ENCODE assay signal across 23 cellular contexts in the genomic region with DNA sequence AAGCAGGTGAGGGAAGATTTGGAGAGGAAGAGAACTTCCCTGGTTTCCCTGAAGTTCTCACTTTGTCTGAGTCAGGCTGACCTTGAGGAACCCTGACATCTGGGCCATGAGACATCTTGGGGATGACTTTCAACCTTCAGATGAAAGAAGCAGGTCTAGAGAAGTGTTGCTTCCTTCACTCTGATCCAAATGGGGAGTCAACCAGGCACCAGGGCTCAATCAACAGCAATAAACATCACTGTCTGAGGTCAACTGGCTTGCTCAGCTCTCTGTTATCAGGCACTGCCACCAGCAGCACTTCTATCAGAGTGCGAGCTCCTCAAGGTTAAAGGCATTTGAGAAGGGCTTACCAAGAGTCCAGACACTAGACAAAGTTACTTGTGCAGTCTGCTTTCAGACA. TPM values are rescaled to one million over a fixed set of nuclear protein-coding genes. Genes with fewer than 3 reads are reported as not detected.
DNase-seq lines count a peak whose midpoint lies in the region; ATAC-seq, FAIRE-seq and TF ChIP-seq lines count a peak whose summit lies in the region.
"Had no signal": no experiment of that assay in that cellular context is flagged by ENCODE, and none has a peak within 500 bp of the region (broad histone marks: within the 10 kb centered on the region; RNA-seq: fewer than 3 reads in every experiment).

No MANE protein-coding gene starts in this region.

- CTCF ChIA-PET in K562 (lab: Yijun Ruan, JAX; ENCODE audit: low intra/inter-chr PET ratio) = no interaction called here

- H2AFZ ChIP-seq in H9 (ENCODE audit: low read length) (no peak overlapping the region), K562 (ENCODE audit: low read depth, low read length) (no peak overlapping the region), hepatocyte (no peak overlapping the region), trophoblast cell (ENCODE audit: insufficient read depth, low read length, poor library complexity) (no peak overlapping the region)

- H3K36me3 ChIP-seq in K562 (ENCODE audit: control insufficient read depth, insufficient read depth, low read length) = peaks cover 17% of the 10 kb centered on the region; the same call in 2 of the 3 replicates
- H3K36me3 ChIP-seq in hepatocyte (replicated peaks; ENCODE audit: insufficient read depth, low read depth) = no peaks in the 10 kb centered on the region
- H3K36me3 ChIP-seq in trophoblast cell (ENCODE audit: control insufficient read depth in 1 of 2, insufficient read depth in 2 of 2, low read length in 2 of 2) = peaks cover 6 to 15% of the 10 kb centered on the region in 2 experiments
- H3K36me3 ChIP-seq: SJCRH30 had no signal

- DNase-seq in H9 (no peak), OCI-M2 (lab: John Stamatoyannopoulos, UW; ENCODE audit: unreplicated experiment) (peak; percentile 60), K562 (ENCODE audit: extremely low read depth in 1 of 4, low spot score in 3 of 4) (peak; percentile 43 to 87 (median 60)), hepatocyte (ENCODE audit: low spot score) (no peak), trophoblast cell (no peak), NCI-H1436 treated with DMSO at 0.1 percent for 48 hours (lab: John Stamatoyannopoulos, UW) (no peak), germinal center (ENCODE audit: low spot score) (no peak)
- DNase-seq in activated CD8-positive, alpha-beta memory T cell treated with anti-CD3 and anti-CD28 coated beads, Interleukin-2, amount 50 U/mL, for 48 hours = no peak
- DNase-seq: C1 segment of cervical spinal cord, HCEC 1CT, KBM-7, NCI-H187, NCI-H226, NCI-H524, NCI-H82, PC-3, RPMI8226, SJCRH30 had no signal

- TF ChIP-seq EP300 in K562 (IDR thresholded peaks at IDR 0.05; ENCODE audit: low read length) = peak; percentile 58; the same call in 1 of the 2 replicates

- H2AK5ac ChIP-seq in H9 (ENCODE audit: insufficient read length, low read length) (no peak overlapping the region), trophoblast cell (ENCODE audit: low read length) (no peak overlapping the region)

- H3K4me3 Mint-ChIP-seq in H9 = no peak overlapping the region

- no peak overlapping the region for H2BK120ac ChIP-seq in H9 (ENCODE audit: low read depth, low read length, poor library complexity, severe bottlenecking)
- no peak overlapping the region for H2BK120ac ChIP-seq in trophoblast cell (ENCODE audit: insufficient read depth, low read length, poor library complexity)

- no peak for TF ChIP-seq CTCF in H9 (conservative IDR thresholded peaks at IDR 0.05)
- no peak for TF ChIP-seq CTCF in K562 (IDR thresholded peaks at IDR 0.05 in 2 of 3, conservative IDR thresholded peaks at IDR 0.05 in 1 of 3; ENCODE audit: insufficient read depth in 2 of 3, low read depth in 1 of 3, low read length in 3 of 3)
- no peak for TF ChIP-seq CTCF in hepatocyte (IDR thresholded peaks at IDR 0.05; ENCODE audit: poor library complexity)

- H3K4me1 ChIP-seq in H9 (ENCODE audit: insufficient read depth, low read length) = peaks cover 12% of the 10 kb centered on the region; the same call in 1 of the 2 replicates
- peaks cover 15 to 17% of the 10 kb centered on the region in 2 experiments; a peak in 4 of 5 replicates for H3K4me1 ChIP-seq in K562 (replicated peaks in 1 of 2; ENCODE audit: control insufficient read depth in 2 of 2, insufficient read depth in 2 of 2, low read length in 2 of 2)
- peaks cover 4% of the 10 kb centered on the region for H3K4me1 ChIP-seq in hepatocyte (ENCODE audit: insufficient read depth)
- no peaks in the 10 kb centered on the region for H3K4me1 ChIP-seq in trophoblast cell (ENCODE audit: control insufficient read depth in 1 of 2, insufficient read depth in 2 of 2, low read length in 2 of 2)
- H3K4me1 ChIP-seq: SJCRH30 had no signal

- H3K9ac ChIP-seq in H9 (ENCODE audit: extremely low read depth, insufficient read length, low read length) (no peak overlapping the region), K562 (ENCODE audit: insufficient read depth in 1 of 2, low read depth in 2 of 2, low read length in 2 of 2) (no peak overlapping the region), trophoblast cell (ENCODE audit: low read length) (no peak overlapping the region)

- H3K9me3 ChIP-seq in H9 (ENCODE audit: control insufficient read depth, low read depth, low read length) (no peaks in the 10 kb centered on the region), K562 (replicated peaks; ENCODE audit: control insufficient read depth, insufficient read depth, low read depth, low read length) (peaks cover 5% of the 10 kb centered on the region), hepatocyte (ENCODE audit: low read depth) (no peaks in the 10 kb centered on the region), trophoblast cell (ENCODE audit: insufficient read depth, low read depth, low read length) (no peaks in the 10 kb centered on the region)
- H3K9me3 ChIP-seq: SJCRH30 had no signal

- H3K27me3 ChIP-seq in H9 (ENCODE audit: insufficient read depth, low read length) = no peaks in the 10 kb centered on the region
- H3K27me3 ChIP-seq in K562 (ENCODE audit: control insufficient read depth in 2 of 2, insufficient read depth in 2 of 2, low read length in 2 of 2) = no peaks in the 10 kb centered on the region
- H3K27me3 ChIP-seq in hepatocyte = no peaks in the 10 kb centered on the region
- H3K27me3 ChIP-seq in trophoblast cell (ENCODE audit: insufficient read depth, low read length) = no peaks in the 10 kb centered on the region
- H3K27me3 ChIP-seq: SJCRH30 had no signal

- no peaks in the 10 kb centered on the region for H3K9me3 Mint-ChIP-seq in H9

- H3K79me1 ChIP-seq in H9 (ENCODE audit: insufficient read depth, low read depth, low read length, poor library complexity, severe bottlenecking) (no peaks in the 10 kb centered on the region), trophoblast cell (ENCODE audit: low read length) (no peaks in the 10 kb centered on the region)

- H3K79me2 ChIP-seq in H9 (ENCODE audit: insufficient read depth, low read length) = no peaks in the 10 kb centered on the region
- H3K79me2 ChIP-seq in K562 (ENCODE audit: control insufficient read depth, insufficient read depth, low read length) = peaks cover 3% of the 10 kb centered on the region; the same call in 1 of the 3 replicates
- H3K79me2 ChIP-seq in hepatocyte = peaks cover 26% of the 10 kb centered on the region
- H3K79me2 ChIP-seq in trophoblast cell (ENCODE audit: control insufficient read depth, insufficient read depth, low read length, poor library complexity) = no peaks in the 10 kb centered on the region

- peak; percentile 94 for ATAC-seq in K562
- ATAC-seq: PC-3 had no signal

- BruUV-seq in K562 (replicated peaks; lab: Mats Ljungman, UMichigan) = no TSS peak

- no peak overlapping the region for H4K8ac ChIP-seq in H9 (replicated peaks; ENCODE audit: insufficient read length, low read depth, low read length)
- H4K8ac ChIP-seq in trophoblast cell (ENCODE audit: low read depth, low read length) = no peak overlapping the region

- no peak overlapping the region for H3K4me2 ChIP-seq in H9 (ENCODE audit: insufficient read depth, insufficient read length, low read length)
- H3K4me2 ChIP-seq in K562 (ENCODE audit: insufficient read depth, low read length) = peak overlapping the region; percentile 33
- no peak overlapping the region for H3K4me2 ChIP-seq in hepatocyte
- H3K4me2 ChIP-seq in trophoblast cell (ENCODE audit: low read length) = no peak overlapping the region

- H2BK5ac ChIP-seq in H9 (ENCODE audit: insufficient read length, low read length) = no peak overlapping the region
- no peak overlapping the region for H2BK5ac ChIP-seq in trophoblast cell (ENCODE audit: low read depth, low read length, poor library complexity)

- H2BK15ac ChIP-seq in H9 (ENCODE audit: low read depth, low read length) = no peak overlapping the region

- no peak overlapping the region for H2BK12ac ChIP-seq in H9 (ENCODE audit: insufficient read length, low read depth, low read length)
- no peak overlapping the region for H2BK12ac ChIP-seq in trophoblast cell (ENCODE audit: low read length)

- H4K20me1 ChIP-seq in H9 (ENCODE audit: control insufficient read depth, insufficient read depth, insufficient read length) (no peaks in the 10 kb centered on the region), K562 (replicated peaks; ENCODE audit: control insufficient read depth, insufficient read depth, low read length) (no peaks in the 10 kb centered on the region), hepatocyte (ENCODE audit: insufficient read depth, poor library complexity, severe bottlenecking) (no peaks in the 10 kb centered on the region)

- H3K4me1 Mint-ChIP-seq in H9 = peaks cover 36 to 38% of the 10 kb centered on the region in 2 experiments

- no peaks in the 10 kb centered on the region for H3K9me1 ChIP-seq in K562 (ENCODE audit: control insufficient read depth, insufficient read depth, low read length)

- H3K4ac ChIP-seq in H9 (ENCODE audit: low read depth, low read length) (no peak overlapping the region), trophoblast cell (ENCODE audit: low read depth, low read length) (no peak overlapping the region)

- peaks cover 8 to 43% (median 29%) of the 10 kb centered on the region in 3 experiments; a peak in 6 of 7 replicates for H3K36me3 Mint-ChIP-seq in H9 (ENCODE audit: insufficient read depth in 1 of 3, low read depth in 3 of 3)

- no peak overlapping the region for H2BK20ac ChIP-seq in H9 (ENCODE audit: low read depth, low read length, poor library complexity, severe bottlenecking)

- TF ChIP-seq POLR2A in K562 (conservative IDR thresholded peaks at IDR 0.05) = no peak

- H4K91ac ChIP-seq in H9 (ENCODE audit: insufficient read length, low read depth, low read length) (no peak overlapping the region), trophoblast cell (ENCODE audit: low read depth, low read length) (no peak overlapping the region)

- peak; percentile 99 for FAIRE-seq in K562 (lab: Jason Lieb, UNC)
- FAIRE-seq: D721Med, GM12891, GM19239, HTR-8/SVneo had no signal

- H3K14ac ChIP-seq in H9 (ENCODE audit: insufficient read depth, low read length) = no peak overlapping the region
- H3K14ac ChIP-seq in trophoblast cell (ENCODE audit: low read length) = no peak overlapping the region

- no peaks in the 10 kb centered on the region for H3K9me2 ChIP-seq in hepatocyte (replicated peaks; ENCODE audit: insufficient read depth)

- WGBS in H9 (ENCODE audit: extremely low coverage, insufficient read length, low lambda C conversion rate) = no CpG with 5 or more reads among the region's 1 CpG
- WGBS in K562 (ENCODE audit: insufficient coverage, low coverage, missing lambda C conversion rate) = 0% methylated on average over 1 of the region's 1 CpG
- 46% methylated on average over 1 of the region's 1 CpG for WGBS in hepatocyte (ENCODE audit: low lambda C conversion rate, missing lambda C conversion rate)
- no CpG with 5 or more reads among the region's 1 CpG for WGBS in trophoblast cell (ENCODE audit: extremely low coverage, insufficient coverage, insufficient read length)

- H3K18ac ChIP-seq in H9 (ENCODE audit: insufficient read length, low read depth, low read length) = no peak overlapping the region
- no peak overlapping the region for H3K18ac ChIP-seq in trophoblast cell (ENCODE audit: low read length)

- no peak overlapping the region for H3T11ph ChIP-seq in H9 (ENCODE audit: low read length)

- H3K23ac ChIP-seq in H9 (ENCODE audit: insufficient read length, low read depth, low read length) = no peak overlapping the region
- H3K23ac ChIP-seq in trophoblast cell (ENCODE audit: low read length) = no peak overlapping the region

- H3K23me2 ChIP-seq in H9 (ENCODE audit: insufficient read length, low read depth, low read length, poor library complexity, severe bottlenecking) = no peaks in the 10 kb centered on the region

- in situ Hi-C loops in K562 (cut with MboI) = no loop called here

- H3K27me3 Mint-ChIP-seq in H9 (ENCODE audit: low read depth) = no peaks in the 10 kb centered on the region

- H3K27ac ChIP-seq in H9 (ENCODE audit: insufficient read length, low read depth, low read length) (no peak overlapping the region), K562 (ENCODE audit: extremely low read depth, low read depth, low read length) (peak overlapping the region; percentile 63), hepatocyte (peak overlapping the region; percentile 20), trophoblast cell (ENCODE audit: low read depth, low read length) (no peak overlapping the region)
- H3K27ac ChIP-seq: SJCRH30 had no signal

- H3K27ac Mint-ChIP-seq in H9 = peak overlapping the region in 2 of 3 experiments; percentile 62 to 83; a peak in 3 of 7 replicates

- H4K5ac ChIP-seq in H9 (ENCODE audit: insufficient read length, low read depth, low read length) = no peak overlapping the region

- POLR2A ChIA-PET in K562 (lab: Yijun Ruan, JAX) = interaction anchor here (0.7 to 2.3 kb wide), 2 partner anchors 9 to 44 kb away, joined by 3 to 19 read pairs; no protein-coding TSS in a partner anchor

- TF ChIP-seq RAD21 in K562 (CRISPR knock-in tag; conservative IDR thresholded peaks at IDR 0.05 in 1 of 2, IDR thresholded peaks at IDR 0.05 in 1 of 2) = peak in 1 of 2 experiments; percentile 17; a peak in 1 of 4 replicates

- no peak overlapping the region for H3K4me3 ChIP-seq in K562
- no peak overlapping the region for H3K4me3 ChIP-seq in hepatocyte
- no peak overlapping the region for H3K4me3 ChIP-seq in trophoblast cell (ENCODE audit: low read depth, low read length)
- H3K4me3 ChIP-seq: SJCRH30 had no signal

- no peak overlapping the region for H3K56ac ChIP-seq in H9 (ENCODE audit: insufficient read length, low read depth, low read length)

- intact Hi-C loops in K562 (cut with micrococcal nuclease) = no loop called here

- no peak overlapping the region for H4K12ac ChIP-seq in trophoblast cell (ENCODE audit: low read depth, low read length)

RNA-seq across cellular contexts. Expression of a gene that starts 6.3 kb away (rescaled TPM):
- total RNA-seq in H9 (2021) (26.7 and 30.3 TPM in 2 replicates), K562 (2014; rRNA removed) (36.7 and 49.8 TPM in 2 replicates), K562 (2014; rRNA removed; fragmentation: Illumina TruSeq; extraction: Trizol) (11.9 and 13.0 TPM in 2 replicates), K562 (2015; rRNA removed; fragmentation: Illumina TruSeq; extraction: Trizol) (18.3 and 20.3 TPM in 2 replicates), K562 (2021) (24.5 and 28.5 TPM in 2 replicates), hepatocyte (26.3 and 40.6 TPM in 2 replicates)
- 26.4 and 48.0 TPM in 2 replicates for total RNA-seq in K562 (2011; cell fraction: chromatin; rRNA removed; ENCODE audit: low replicate concordance)
- total RNA-seq in K562 (2011; cell fraction: nucleolus; rRNA removed) = 49.1 and 51.5 TPM in 2 replicates
- total RNA-seq in K562 (2011; cell fraction: nucleoplasm; rRNA removed) = 48.7 and 49.7 TPM in 2 replicates
- polyA plus RNA-seq in K562 (2011; rRNA removed) (34.9 and 48.0 TPM in 2 replicates), K562 (2014; fragmentation: Illumina TruSeq; extraction: Trizol) (20.7 and 25.8 TPM in 2 replicates), K562 (2014; fragmentation: Nextera tagmentation; extraction: Ambion mirVana) (10 to 100 TPM in 1 of 2 experiments, 1 to 10 TPM in 1; 8.2 to 14.9 TPM), K562 (2014; rRNA removed) (46.7 and 49.5 TPM in 2 replicates), hepatocyte (36.5 and 44.0 TPM in 2 replicates)
- 75.9 and 83.3 TPM in 2 replicates for polyA plus RNA-seq in K562 (2011; cell fraction: cytosol; rRNA removed)
- polyA plus RNA-seq in K562 (2011; cell fraction: nucleus; rRNA removed) = 61.2 and 65.3 TPM in 2 replicates
- 25.1 and 57.1 TPM in 2 replicates for polyA plus RNA-seq in K562 (2012)
- polyA minus RNA-seq in K562 (2011; rRNA and poly(A)+ RNA removed) = 16.0 and 16.3 TPM in 2 replicates
- polyA minus RNA-seq in K562 (2011; cell fraction: cytosol; rRNA and poly(A)+ RNA removed) = 17.0 and 19.4 TPM in 2 replicates
- 22.6 and 28.4 TPM in 2 replicates for polyA minus RNA-seq in K562 (2011; cell fraction: nucleus; rRNA and poly(A)+ RNA removed)
- polyA plus RNA-seq in trophoblast cell (2013) = 14.3 and 15.0 TPM in 2 replicates

RNA-seq across cellular contexts. Expression of a gene that starts 6.5 kb away (rescaled TPM):
- total RNA-seq in H9 (2021) = 8.0 and 8.2 TPM in 2 replicates
- total RNA-seq in K562 (2011; cell fraction: chromatin; rRNA removed; ENCODE audit: low replicate concordance) = 3.7 and 6.4 TPM in 2 replicates
- total RNA-seq in K562 (2011; cell fraction: nucleolus; rRNA removed) = 4.2 and 5.5 TPM in 2 replicates
- total RNA-seq in K562 (2011; cell fraction: nucleoplasm; rRNA removed) = 3.1 and 3.6 TPM in 2 replicates
- total RNA-seq in K562 (2014; rRNA removed) = 2.4 and 2.7 TPM in 2 replicates
- total RNA-seq in K562 (2014; rRNA removed; fragmentation: Illumina TruSeq; extraction: Trizol) = 2.6 and 2.8 TPM in 2 replicates
- 3.6 and 4.0 TPM in 2 replicates for total RNA-seq in K562 (2015; rRNA removed; fragmentation: Illumina TruSeq; extraction: Trizol)
- 2.5 and 2.9 TPM in 2 replicates for total RNA-seq in K562 (2021)
- 4.3 and 5.4 TPM in 2 replicates for polyA plus RNA-seq in K562 (2011; rRNA removed)
- polyA plus RNA-seq in K562 (2011; cell fraction: cytosol; rRNA removed) = 4.5 and 4.6 TPM in 2 replicates
- polyA plus RNA-seq in K562 (2011; cell fraction: nucleus; rRNA removed) = 3.4 and 3.6 TPM in 2 replicates
- polyA plus RNA-seq in K562 (2012) = 2.2 and 3.5 TPM in 2 replicates
- polyA plus RNA-seq in K562 (2014; fragmentation: Illumina TruSeq; extraction: Trizol) = 2.6 and 3.0 TPM in 2 replicates
- 1 to 10 TPM; 1.7 to 1.8 TPM for polyA plus RNA-seq in K562 (2014; fragmentation: Nextera tagmentation; extraction: Ambion mirVana)
- polyA plus RNA-seq in K562 (2014; rRNA removed) = 1.8 and 3.7 TPM in 2 replicates
- 7.4 and 7.9 TPM in 2 replicates for polyA minus RNA-seq in K562 (2011; rRNA and poly(A)+ RNA removed)
- 3.4 and 4.7 TPM in 2 replicates for polyA minus RNA-seq in K562 (2011; cell fraction: cytosol; rRNA and poly(A)+ RNA removed)
- polyA minus RNA-seq in K562 (2011; cell fraction: nucleus; rRNA and poly(A)+ RNA removed) = 0.81 and 3.1 TPM in 2 replicates
- total RNA-seq in hepatocyte = 4.3 and 6.2 TPM in 2 replicates
- polyA plus RNA-seq in hepatocyte = 1.3 and 4.1 TPM in 2 replicates
- polyA plus RNA-seq in trophoblast cell (2013) = 2.0 and 2.1 TPM in 2 replicates

RNA-seq across cellular contexts. Expression of a gene that starts 17.3 kb away (rescaled TPM):
- total RNA-seq in H9 (2021) (18.9 and 20.5 TPM in 2 replicates), K562 (2014; rRNA removed) (0.65 and 0.91 TPM in 2 replicates), K562 (2014; rRNA removed; fragmentation: Illumina TruSeq; extraction: Trizol) (0.18 and 0.19 TPM in 2 replicates), K562 (2015; rRNA removed; fragmentation: Illumina TruSeq; extraction: Trizol) (0.57 and 0.69 TPM in 2 replicates), K562 (2021) (0.65 and 1.2 TPM in 2 replicates), hepatocyte (19.3 and 30.0 TPM in 2 replicates)
- total RNA-seq in K562 (2011; cell fraction: chromatin; rRNA removed; ENCODE audit: low replicate concordance) = 1.0 and 1.1 TPM in 2 replicates
- total RNA-seq in K562 (2011; cell fraction: nucleolus; rRNA removed) = 0.92 and 1.0 TPM in 2 replicates
- 0.61 and 0.95 TPM in 2 replicates for total RNA-seq in K562 (2011; cell fraction: nucleoplasm; rRNA removed)
- polyA plus RNA-seq in K562 (2011; rRNA removed) (0.18 TPM in 2 replicates), K562 (2014; fragmentation: Illumina TruSeq; extraction: Trizol) (0.22 and 0.26 TPM in 2 replicates), K562 (2014; fragmentation: Nextera tagmentation; extraction: Ambion mirVana) (under 1 TPM; 0.10 to 0.42 TPM), K562 (2014; rRNA removed) (0.58 and 1.2 TPM in 2 replicates), hepatocyte (32.1 and 32.5 TPM in 2 replicates)
- polyA plus RNA-seq in K562 (2011; cell fraction: cytosol; rRNA removed) = 0.49 and 1.7 TPM in 2 replicates
- polyA plus RNA-seq in K562 (2011; cell fraction: nucleus; rRNA removed) = 0.58 TPM in 2 replicates
- 0.83 and 2.7 TPM in 2 replicates for polyA plus RNA-seq in K562 (2012)
- 0.06 and 0.07 TPM in 2 replicates for polyA minus RNA-seq in K562 (2011; rRNA and poly(A)+ RNA removed)
- 0.91 TPM in 1 of 2 replicates, not detected in the other for polyA minus RNA-seq in K562 (2011; cell fraction: cytosol; rRNA and poly(A)+ RNA removed)
- polyA minus RNA-seq in K562 (2011; cell fraction: nucleus; rRNA and poly(A)+ RNA removed) = 0.56 and 0.67 TPM in 2 replicates
- polyA plus RNA-seq in trophoblast cell (2013) = 6.6 and 7.3 TPM in 2 replicates

RNA-seq across cellular contexts. Expression of a gene that starts 23.8 kb away (rescaled TPM):
- total RNA-seq in H9 (2021) (3.1 and 4.6 TPM in 2 replicates), K562 (2014; rRNA removed) (not detected in 2 replicates), K562 (2014; rRNA removed; fragmentation: Illumina TruSeq; extraction: Trizol) (not detected in 2 replicates), K562 (2015; rRNA removed; fragmentation: Illumina TruSeq; extraction: Trizol) (not detected in 2 replicates), K562 (2021) (not detected in 2 replicates), hepatocyte (0.63 TPM in 1 of 2 replicates, not detected in the other)
- total RNA-seq in K562 (2011; cell fraction: chromatin; rRNA removed; ENCODE audit: low replicate concordance) = not detected in 2 replicates
- total RNA-seq in K562 (2011; cell fraction: nucleolus; rRNA removed) = not detected in 2 replicates
- total RNA-seq in K562 (2011; cell fraction: nucleoplasm; rRNA removed) = not detected in 2 replicates
- polyA plus RNA-seq in K562 (2011; rRNA removed) (not detected in 2 replicates), K562 (2014; fragmentation: Illumina TruSeq; extraction: Trizol) (not detected in 2 replicates), K562 (2014; fragmentation: Nextera tagmentation; extraction: Ambion mirVana) (not detected), K562 (2014; rRNA removed) (not detected in 2 replicates), hepatocyte (0.51 and 1.8 TPM in 2 replicates)
- polyA plus RNA-seq in K562 (2011; cell fraction: cytosol; rRNA removed) = not detected in 2 replicates
- polyA plus RNA-seq in K562 (2011; cell fraction: nucleus; rRNA removed) = 0.21 TPM in 1 of 2 replicates, not detected in the other
- 0.12 TPM in 1 of 2 replicates, not detected in the other for polyA plus RNA-seq in K562 (2012)
- not detected in 2 replicates for polyA minus RNA-seq in K562 (2011; rRNA and poly(A)+ RNA removed)
- polyA minus RNA-seq in K562 (2011; cell fraction: cytosol; rRNA and poly(A)+ RNA removed) = not detected in 2 replicates
- polyA minus RNA-seq in K562 (2011; cell fraction: nucleus; rRNA and poly(A)+ RNA removed) = not detected in 2 replicates
- polyA plus RNA-seq in trophoblast cell (2013) = 0.11 and 0.14 TPM in 2 replicates
- total RNA-seq: A673, PC-3 had no signal

RNA-seq across cellular contexts. Expression of a gene that starts 30.1 kb away (rescaled TPM):
- total RNA-seq in H9 (2021) (12.0 and 13.0 TPM in 2 replicates), K562 (2014; rRNA removed) (11.6 and 14.1 TPM in 2 replicates), K562 (2014; rRNA removed; fragmentation: Illumina TruSeq; extraction: Trizol) (9.0 and 9.5 TPM in 2 replicates), K562 (2015; rRNA removed; fragmentation: Illumina TruSeq; extraction: Trizol) (11.2 and 11.7 TPM in 2 replicates), K562 (2021) (13.8 and 15.6 TPM in 2 replicates), hepatocyte (6.4 and 6.9 TPM in 2 replicates)
- 14.3 and 28.8 TPM in 2 replicates for total RNA-seq in K562 (2011; cell fraction: chromatin; rRNA removed; ENCODE audit: low replicate concordance)
- 16.2 and 16.7 TPM in 2 replicates for total RNA-seq in K562 (2011; cell fraction: nucleolus; rRNA removed)
- 19.3 and 20.7 TPM in 2 replicates for total RNA-seq in K562 (2011; cell fraction: nucleoplasm; rRNA removed)
- polyA plus RNA-seq in K562 (2011; rRNA removed) (7.4 and 12.1 TPM in 2 replicates), K562 (2014; fragmentation: Illumina TruSeq; extraction: Trizol) (13.7 and 14.7 TPM in 2 replicates), K562 (2014; fragmentation: Nextera tagmentation; extraction: Ambion mirVana) (1 to 10 TPM; 2.5 to 3.1 TPM), K562 (2014; rRNA removed) (7.0 and 7.3 TPM in 2 replicates), hepatocyte (4.7 and 5.0 TPM in 2 replicates)
- 14.1 and 15.5 TPM in 2 replicates for polyA plus RNA-seq in K562 (2011; cell fraction: cytosol; rRNA removed)
- polyA plus RNA-seq in K562 (2011; cell fraction: nucleus; rRNA removed) = 21.0 and 32.5 TPM in 2 replicates
- 10.9 and 13.6 TPM in 2 replicates for polyA plus RNA-seq in K562 (2012)
- polyA minus RNA-seq in K562 (2011; rRNA and poly(A)+ RNA removed) = 18.4 and 23.1 TPM in 2 replicates
- polyA minus RNA-seq in K562 (2011; cell fraction: cytosol; rRNA and poly(A)+ RNA removed) = 16.7 and 17.3 TPM in 2 replicates
- polyA minus RNA-seq in K562 (2011; cell fraction: nucleus; rRNA and poly(A)+ RNA removed) = 7.1 and 12.0 TPM in 2 replicates
- 9.3 and 9.5 TPM in 2 replicates for polyA plus RNA-seq in trophoblast cell (2013)

Comparison
In these comparisons a context has a peak if more than half of its experiments do, and no peak if none do; other contexts are left out.
1. DNase-seq: peak in OCI-M2 (single experiment) and K562 (4 of 4); none in H9 (single experiment), hepatocyte (single experiment), trophoblast cell (0 of 2), NCI-H1436 treated with DMSO at 0.1 percent for 48 hours (single experiment), activated CD8-positive, alpha-beta memory T cell treated with anti-CD3 and anti-CD28 coated beads, Interleukin-2, amount 50 U/mL, for 48 hours (single experiment) and germinal center (single experiment).
2. H3K27ac ChIP-seq: peak in K562 (single experiment) and hepatocyte (single experiment); none in H9 (single experiment) and trophoblast cell (single experiment).